ENCODE assay signal across 8 cellular contexts in the genomic region with DNA sequence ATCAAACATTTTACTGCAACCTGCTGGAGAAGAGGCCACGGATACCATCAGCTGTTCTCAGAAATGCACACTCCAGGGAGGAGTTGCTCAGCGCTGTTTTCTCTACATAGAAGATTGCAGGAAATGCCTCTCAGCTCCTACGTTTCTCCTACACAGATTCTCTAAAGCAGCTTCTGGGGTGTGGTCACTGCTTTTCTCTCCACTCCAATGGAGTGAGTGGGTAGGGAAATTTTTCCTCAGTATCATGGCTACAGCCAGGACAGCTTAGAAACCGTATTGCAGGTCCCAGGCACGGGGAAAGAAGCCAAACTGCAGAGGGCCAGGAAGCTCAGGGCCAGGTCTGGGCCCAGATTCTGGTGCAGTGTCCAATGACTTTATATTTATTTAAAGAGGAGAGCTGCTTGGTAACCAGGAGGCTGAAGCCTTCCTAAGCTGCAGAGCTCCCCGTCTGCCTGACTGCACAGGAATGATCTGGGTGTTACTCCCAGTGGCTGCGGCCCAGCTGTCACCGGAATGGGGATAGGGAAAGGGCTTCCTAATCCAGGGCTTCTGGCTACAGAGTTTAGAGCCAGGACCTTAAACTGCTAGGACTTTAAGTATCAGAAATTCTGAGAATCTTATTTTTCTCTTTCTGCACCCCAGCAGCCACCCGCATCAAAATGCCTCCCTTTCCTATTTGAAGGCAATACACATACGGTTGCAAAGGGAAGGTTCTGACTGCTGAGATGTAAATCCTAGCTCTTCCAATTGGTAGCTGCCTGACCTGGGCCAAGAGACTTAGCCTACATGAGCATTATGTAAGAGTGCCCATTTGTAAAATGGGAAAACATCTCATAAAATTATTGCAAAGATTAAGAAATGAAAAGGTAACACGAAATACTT. TPM values are rescaled to one million over a fixed set of nuclear protein-coding genes. Genes with fewer than 3 reads are reported as not detected.
DNase-seq lines count a peak whose midpoint lies in the region; ATAC-seq, FAIRE-seq and TF ChIP-seq lines count a peak whose summit lies in the region.

No MANE protein-coding gene starts in this region.

- H3K4me3 ChIP-seq in CD8-positive, alpha-beta memory T cell (ENCODE audit: low read length), result peak overlapping the region; percentile 76
- H3K4me3 ChIP-seq in bronchial epithelial cell (ENCODE audit: low read depth, low read length) (peak overlapping the region; percentile 75), stomach (peak overlapping the region in 2 of 4 donors; percentile 72 to 93)

- peaks cover 0 to 4% (median 0%) of the 10 kb centered on the region in 3 donors for H3K36me3 Mint-ChIP-seq in CD8-positive, alpha-beta memory T cell

- peaks cover 0 to 2% of the 10 kb centered on the region in 2 donors for H3K27me3 Mint-ChIP-seq in CD8-positive, alpha-beta memory T cell

- no peak for TF ChIP-seq EP300 in stomach (IDR thresholded peaks at IDR 0.05)

- no peak for ATAC-seq in GM21737 (IDR thresholded peaks at IDR 0.05; ENCODE audit: unreplicated experiment)

- H3K4me1 ChIP-seq in CD8-positive, alpha-beta memory T cell (ENCODE audit: insufficient read depth, low read length), result peaks cover 52% of the 10 kb centered on the region
- peaks cover 29 to 59% (median 46%) of the 10 kb centered on the region in 4 donors for H3K4me1 ChIP-seq in stomach

- POLR2A ChIA-PET in CD8-positive, alpha-beta memory T cell (lab: Charles Lee), result interaction anchor here (0.7 to 3.2 kb wide), 5 partner anchors 9 to 138 kb away, joined by 3 to 8 read pairs (median 3); a partner anchor contains a TSS

- no peak for TF ChIP-seq POLR2A in stomach (IDR thresholded peaks at IDR 0.05)

- WGBS in stomach, 5 donors, result 37 to 57% (median 54%) methylated on average over 11 of the region's 11 CpGs

- no peak for DNase-seq in CD8-positive, alpha-beta memory T cell
- peak; percentile 76 for DNase-seq in NCI-H226
- DNase-seq in bronchial epithelial cell (ENCODE audit: low read depth), result peak; percentile 12
- DNase-seq in stomach, result no peak
- no peak for DNase-seq in GDM1 (lab: John Stamatoyannopoulos, UW)
- DNase-seq in SHP77 (lab: John Stamatoyannopoulos, UW), result no peak

- no peak for TF ChIP-seq CTCF in bronchial epithelial cell (IDR thresholded peaks at IDR 0.05; ENCODE audit: insufficient read depth, low read length, severe bottlenecking)
- no peak for TF ChIP-seq CTCF in stomach (IDR thresholded peaks at IDR 0.05)

- FAIRE-seq in bronchial epithelial cell (lab: Jason Lieb, UNC), result no peak

- no peaks in the 10 kb centered on the region for H3K27me3 ChIP-seq in CD8-positive, alpha-beta memory T cell (ENCODE audit: insufficient read depth, low read length, poor library complexity, severe bottlenecking)
- H3K27me3 ChIP-seq in bronchial epithelial cell (ENCODE audit: control insufficient read depth, insufficient read depth, low read length) (no peaks in the 10 kb centered on the region), layer of hippocampus (ENCODE audit: control insufficient read depth, insufficient read depth, low read length) (no peaks in the 10 kb centered on the region), stomach (no peaks in the 10 kb centered on the region)

- CTCF ChIA-PET in CD8-positive, alpha-beta memory T cell (lab: Charles Lee), result interaction anchor here (0.7 to 1.6 kb wide), 6 partner anchors 9 to 131 kb away, joined by 3 to 4 read pairs (median 3); no protein-coding TSS in a partner anchor

- H3K9me3 Mint-ChIP-seq in CD8-positive, alpha-beta memory T cell, result no peaks in the 10 kb centered on the region

- H3K9me3 ChIP-seq in CD8-positive, alpha-beta memory T cell (ENCODE audit: low read length), result no peaks in the 10 kb centered on the region
- H3K9me3 ChIP-seq in stomach, result no peaks in the 10 kb centered on the region

- intact Hi-C loops in stomach (cut with DNase I; ENCODE audit: low total_unique reads), result no loop called here

- H3K4me1 Mint-ChIP-seq in CD8-positive, alpha-beta memory T cell, result peaks cover 21 to 25% (median 23%) of the 10 kb centered on the region in 3 donors

- H3K27ac Mint-ChIP-seq in CD8-positive, alpha-beta memory T cell, result peak overlapping the region in 7 of 8 donors; percentile 96 to 100 (median 99)

- no peaks in the 10 kb centered on the region for H3K36me3 ChIP-seq in CD8-positive, alpha-beta memory T cell (ENCODE audit: insufficient read depth, low read length)
- H3K36me3 ChIP-seq in bronchial epithelial cell (ENCODE audit: control insufficient read depth, insufficient read depth, low read length) (no peaks in the 10 kb centered on the region), stomach (no peaks in the 10 kb centered on the region)

- H3K4me3 Mint-ChIP-seq in CD8-positive, alpha-beta memory T cell, result peak overlapping the region in 6 of 7 donors; percentile 90 to 98 (median 94)

- peak overlapping the region; percentile 84 for H3K27ac ChIP-seq in CD8-positive, alpha-beta memory T cell (ENCODE audit: low read depth, low read length)
- H3K27ac ChIP-seq in layer of hippocampus (ENCODE audit: low read depth, low read length) (peak overlapping the region; percentile 92), stomach (peak overlapping the region; percentile 30 to 99 (median 96))

RNA-seq across cellular contexts. Expression of a gene that starts 1.4 kb away (rescaled TPM):
- 100 to 1,000 TPM; 195 to 203 TPM for total RNA-seq in CD8-positive, alpha-beta memory T cell
- 132 TPM for polyA plus RNA-seq in CD8-positive, alpha-beta memory T cell
- total RNA-seq in bronchial epithelial cell, result 159 and 277 TPM in 2 replicates
- 100 to 1,000 TPM; 272 to 726 (median 399) TPM for total RNA-seq in stomach
- 100 to 1,000 TPM in 1 of 3 donors, 10 to 100 TPM in 2; 41.4 to 104 (median 49.0) TPM for polyA plus RNA-seq in stomach

RNA-seq across cellular contexts. Expression of a gene that starts 46.5 kb away (rescaled TPM):
- total RNA-seq in CD8-positive, alpha-beta memory T cell, result 10 to 100 TPM; 48.7 to 51.9 TPM
- 35.1 TPM for polyA plus RNA-seq in CD8-positive, alpha-beta memory T cell
- 27.1 and 30.3 TPM in 2 replicates for total RNA-seq in bronchial epithelial cell
- 10 to 100 TPM; 12.7 to 33.5 (median 23.9) TPM for total RNA-seq in stomach
- polyA plus RNA-seq in stomach, result 10 to 100 TPM; 10.3 to 14.7 (median 10.8) TPM

Comparison
In these comparisons a context has a peak if more than half of its experiments do, and no peak if none do; other contexts are left out.
1. DNase-seq: peak in NCI-H226 (single experiment) and bronchial epithelial cell (single experiment); none in CD8-positive, alpha-beta memory T cell (0 of 5), stomach (single experiment), GDM1 (single experiment) and SHP77 (0 of 2).
2. Peak in every context shown above with its lines, with median percentiles within 50 percentile points of each other: H3K27ac ChIP-seq.